Comparison of ENCODE assay signal across 15 cellular contexts in the genomic region with DNA sequence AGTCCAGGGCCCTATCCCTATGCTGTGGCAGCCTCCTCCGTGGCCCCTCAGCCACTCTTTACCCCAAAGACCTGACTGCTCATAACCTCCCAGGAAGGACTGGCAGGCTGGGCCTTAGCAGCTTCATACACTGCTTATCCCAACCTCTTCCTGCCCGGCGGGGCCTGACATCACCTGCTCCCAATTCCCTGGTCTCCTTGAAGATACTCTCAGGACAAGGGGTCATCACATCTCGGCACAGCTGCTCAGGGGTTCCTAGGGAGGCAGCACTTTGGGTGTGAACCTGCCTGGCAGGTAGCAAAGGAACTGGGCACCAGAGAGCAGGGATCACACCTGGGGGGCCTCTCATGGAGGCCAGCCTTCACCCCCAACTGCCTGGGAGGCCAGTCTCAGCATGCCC.
DNase-seq lines count a peak whose midpoint lies in the region; ATAC-seq and TF ChIP-seq lines count a peak whose summit lies in the region.
"Had no signal": no experiment of that assay in that cellular context is flagged by ENCODE, and none has a peak within 500 bp of the region (broad histone marks: within the 10 kb centered on the region; RNA-seq: fewer than 3 reads in every experiment).

No MANE protein-coding gene starts in this region.

- H3K4me2 ChIP-seq in IMR-90 (ENCODE audit: low read depth, low read length): no peak overlapping the region
- H3K4me2 ChIP-seq: BLaER1 treated with 17β-estradiol and CSF1 and Interleukin-3, amounts not matched to agents 10 nM and 100 nM had no signal

- no peak overlapping the region for H2AK9ac ChIP-seq in IMR-90 (replicated peaks; ENCODE audit: low read depth, low read length, poor library complexity)

- H3K4me3 ChIP-seq in IMR-90 (ENCODE audit: insufficient read depth, low read depth, low read length): no peak overlapping the region
- H3K4me3 ChIP-seq in sigmoid colon: no peak overlapping the region
- H3K4me3 ChIP-seq: BLaER1 treated with 17β-estradiol and CSF1 and Interleukin-3, amounts not matched to agents 10 nM and 100 nM; GM12878; HAP-1 had no signal

- H4K8ac ChIP-seq in IMR-90 (ENCODE audit: low read depth in 2 of 2, low read length in 2 of 2): no peak overlapping the region

- no peak overlapping the region for H3K18ac ChIP-seq in IMR-90 (ENCODE audit: low read depth, low read length)

- DNase-seq in DMS79 (lab: John Stamatoyannopoulos, UW) (peak; percentile 38), IMR-90 (no peak), epithelial cell of prostate (ENCODE audit: low read depth, low spot score) (no peak), sigmoid colon (peak; percentile 58)
- DNase-seq in activated CD4-positive, alpha-beta memory T cell treated with anti-CD3 and anti-CD28 coated beads for 36 hours: no peak
- DNase-seq: ACHN; CD4-positive, CD25-positive, alpha-beta regulatory T cell; DMS53; GOT3; HFFc6 had no signal

- dilution Hi-C loops in IMR-90 (cut with HindIII; ENCODE audit: low sequenced_read_pairs, unreplicated experiment): no loop called here

- CTCF ChIA-PET in IMR-90 (lab: Yijun Ruan, JAX): no interaction called here
- CTCF ChIA-PET in activated CD4-positive, alpha-beta memory T cell treated with anti-CD3 and anti-CD28 coated beads for 36 hours (lab: Charles Lee): interaction anchor here (1.1 to 6.5 kb wide), 3 partner anchors 30 to 244 kb away, joined by 3 to 64 read pairs (median 3); no protein-coding TSS in a partner anchor

- no peak overlapping the region for H3K4ac ChIP-seq in IMR-90 (ENCODE audit: low read depth, low read length)

- H4K91ac ChIP-seq in IMR-90 (ENCODE audit: insufficient read depth, low read depth, low read length): no peak overlapping the region

- no peaks in the 10 kb centered on the region for H3K36me3 Mint-ChIP-seq in activated CD4-positive, alpha-beta memory T cell treated with anti-CD3 and anti-CD28 coated beads for 36 hours
- H3K36me3 Mint-ChIP-seq: CD4-positive, CD25-positive, alpha-beta regulatory T cell had no signal

- H3K9ac ChIP-seq in IMR-90 (ENCODE audit: low read depth, low read length): no peak overlapping the region
- H3K9ac ChIP-seq: BLaER1 treated with 17β-estradiol and CSF1 and Interleukin-3, amounts not matched to agents 10 nM and 100 nM had no signal

- no peak for TF ChIP-seq POLR2A in IMR-90 (IDR thresholded peaks at IDR 0.05; ENCODE audit: low read depth, low read length)
- TF ChIP-seq POLR2A in sigmoid colon (IDR thresholded peaks at IDR 0.05): no peak

- H3K56ac ChIP-seq in IMR-90 (ENCODE audit: extremely low read depth, insufficient read depth, low read length): no peak overlapping the region

- H3K23ac ChIP-seq in IMR-90 (ENCODE audit: low read depth, low read length): no peak overlapping the region

- no peak overlapping the region for H2BK120ac ChIP-seq in IMR-90 (ENCODE audit: low read depth, low read length)

- no peaks in the 10 kb centered on the region for H3K79me1 ChIP-seq in IMR-90 (ENCODE audit: low read depth in 1 of 2, low read length in 2 of 2)

- no peaks in the 10 kb centered on the region for H3K27me3 ChIP-seq in IMR-90 (ENCODE audit: control insufficient read depth, insufficient read depth, low read length)
- no peaks in the 10 kb centered on the region for H3K27me3 ChIP-seq in sigmoid colon
- H3K27me3 ChIP-seq: BLaER1 treated with 17β-estradiol and CSF1 and Interleukin-3, amounts not matched to agents 10 nM and 100 nM had no signal

- no peak overlapping the region for H3K27ac ChIP-seq in IMR-90 (ENCODE audit: insufficient read depth, low read length)
- peak overlapping the region; percentile 24 for H3K27ac ChIP-seq in epithelial cell of prostate
- no peak overlapping the region for H3K27ac ChIP-seq in sigmoid colon
- H3K27ac ChIP-seq: BLaER1 treated with 17β-estradiol and CSF1 and Interleukin-3, amounts not matched to agents 10 nM and 100 nM had no signal

- H3K27ac Mint-ChIP-seq in activated CD4-positive, alpha-beta memory T cell treated with anti-CD3 and anti-CD28 coated beads for 36 hours: no peak overlapping the region
- H3K27ac Mint-ChIP-seq: HFFc6 had no signal

- no peaks in the 10 kb centered on the region for H3K9me1 ChIP-seq in IMR-90 (ENCODE audit: insufficient read depth, low read length)

- TF ChIP-seq EP300 in sigmoid colon (IDR thresholded peaks at IDR 0.05): no peak

- no peak overlapping the region for H4K5ac ChIP-seq in IMR-90 (ENCODE audit: low read depth, low read length)

- TF ChIP-seq RAD21 in IMR-90 (IDR thresholded peaks at IDR 0.05; ENCODE audit: low read length): no peak

- no peak overlapping the region for H3K4me3 Mint-ChIP-seq in activated CD4-positive, alpha-beta memory T cell treated with anti-CD3 and anti-CD28 coated beads for 36 hours
- H3K4me3 Mint-ChIP-seq: HFFc6 had no signal

- no peak overlapping the region for H3K14ac ChIP-seq in IMR-90 (replicated peaks; ENCODE audit: low read depth, low read length)

- TF ChIP-seq CTCF in IMR-90 (conservative IDR thresholded peaks at IDR 0.05; ENCODE audit: low read depth, low read length): no peak
- no peak for TF ChIP-seq CTCF in sigmoid colon (IDR thresholded peaks at IDR 0.05)

- H3K27me3 Mint-ChIP-seq in activated CD4-positive, alpha-beta memory T cell treated with anti-CD3 and anti-CD28 coated beads for 36 hours: no peaks in the 10 kb centered on the region

- no peak overlapping the region; the same call in 1 of the 2 replicates for H2AK5ac ChIP-seq in IMR-90 (ENCODE audit: low read depth, low read length)

- H2BK5ac ChIP-seq in IMR-90 (ENCODE audit: low read depth, low read length, poor library complexity, severe bottlenecking): no peak overlapping the region

- no TSS peak for BruUV-seq in IMR-90 (replicated peaks; lab: Mats Ljungman, UMichigan)

- H3K36me3 ChIP-seq in IMR-90 (ENCODE audit: control insufficient read depth, insufficient read depth, low read length): no peaks in the 10 kb centered on the region
- H3K36me3 ChIP-seq in sigmoid colon: no peaks in the 10 kb centered on the region
- H3K36me3 ChIP-seq: BLaER1 treated with 17β-estradiol and CSF1 and Interleukin-3, amounts not matched to agents 10 nM and 100 nM; HAP-1 had no signal

- H2BK15ac ChIP-seq in IMR-90 (ENCODE audit: low read depth, low read length): no peak overlapping the region

- H3K4me1 Mint-ChIP-seq in activated CD4-positive, alpha-beta memory T cell treated with anti-CD3 and anti-CD28 coated beads for 36 hours (ENCODE audit: low read depth): peaks cover 15% of the 10 kb centered on the region

- H2BK20ac ChIP-seq in IMR-90 (ENCODE audit: low read depth, low read length): no peak overlapping the region

- H3K9me3 ChIP-seq in IMR-90 (ENCODE audit: control insufficient read depth, insufficient read depth, low read length) (no peaks in the 10 kb centered on the region), sigmoid colon (no peaks in the 10 kb centered on the region)
- H3K9me3 ChIP-seq: HAP-1 had no signal

- no peaks in the 10 kb centered on the region for H3K9me3 Mint-ChIP-seq in activated CD4-positive, alpha-beta memory T cell treated with anti-CD3 and anti-CD28 coated beads for 36 hours
- H3K9me3 Mint-ChIP-seq: CD4-positive, CD25-positive, alpha-beta regulatory T cell had no signal

- ATAC-seq in IMR-90 (ENCODE audit: low read depth): no peak
- ATAC-seq in HG02870 (IDR thresholded peaks at IDR 0.05; ENCODE audit: unreplicated experiment): no peak
- ATAC-seq in GM21526 (IDR thresholded peaks at IDR 0.05; ENCODE audit: low FRiP score, unreplicated experiment): no peak
- ATAC-seq: GM12878 had no signal

- H4K20me1 ChIP-seq in IMR-90 (ENCODE audit: insufficient read depth, low read length): no peaks in the 10 kb centered on the region
- H4K20me1 ChIP-seq: BLaER1 treated with 17β-estradiol and CSF1 and Interleukin-3, amounts not matched to agents 10 nM and 100 nM had no signal

- POLR2A ChIA-PET in IMR-90 (lab: Charles Lee; ENCODE audit: unreplicated experiment): no interaction called here
- POLR2A ChIA-PET in activated CD4-positive, alpha-beta memory T cell treated with anti-CD3 and anti-CD28 coated beads for 36 hours (lab: Charles Lee): no interaction called here

- H2AFZ ChIP-seq in IMR-90 (replicated peaks; ENCODE audit: low read length, poor library complexity): peak overlapping the region; percentile 7

- WGBS in IMR-90 (ENCODE audit: extremely low coverage in 2 of 2, insufficient read length in 1 of 2), 2 experiments: 92% methylated on average over 4 of the region's 4 CpGs; no CpG with 5 or more reads in 1 of the 2 experiments
- 93 to 96% methylated on average over 4 of the region's 4 CpGs for WGBS in sigmoid colon, 2 donors

- in situ Hi-C loops in IMR-90 (cut with MboI; ENCODE audit: low sequenced_read_pairs): no loop called here

- intact Hi-C loops in IMR-90 (cut with micrococcal nuclease) (loop anchor here (10.0 kb wide), 1 partner anchor 860 kb away; no protein-coding TSS in a partner anchor), sigmoid colon (cut with DNase I) (loop anchor here (10.0 kb wide), 1 partner anchor 330 kb away; a partner anchor contains a TSS)
- intact Hi-C loops in activated CD4-positive, alpha-beta memory T cell treated with anti-CD3 and anti-CD28 coated beads for 36 hours (cut with micrococcal nuclease): loop anchor here (10.0 kb wide), 2 partner anchors 390 to 450 kb away; no protein-coding TSS in a partner anchor

- H3K4me1 ChIP-seq in IMR-90 (ENCODE audit: control insufficient read depth, insufficient read depth, low read length): 0 out of 2 replicates have a peak, but pooled peaks cover 2% of the 10 kb centered on the region
- H3K4me1 ChIP-seq in sigmoid colon: peaks cover 0 to 8% (median 0%) of the 10 kb centered on the region in 4 donors

TF ChIP-seq in IMR-90, 13 proteins besides CTCF, POLR2A, EP300 and RAD21 (continues in another document):
- TF ChIP-seq MAZ (IDR thresholded peaks at IDR 0.05; ENCODE audit: borderline replicate concordance, low read depth, low read length) (no peak), MAFK (IDR thresholded peaks at IDR 0.05; ENCODE audit: low read depth, low read length) (no peak), SMC3 (IDR thresholded peaks at IDR 0.05; ENCODE audit: low read depth, low read length) (no peak), NFE2L2 (IDR thresholded peaks at IDR 0.05; ENCODE audit: low read depth, low read length) (no peak), RCOR1 (IDR thresholded peaks at IDR 0.05; ENCODE audit: insufficient replicate concordance, low read length) (no peak), CHD1 (IDR thresholded peaks at IDR 0.05; ENCODE audit: low read depth, low read length) (no peak), FOS (IDR thresholded peaks at IDR 0.05; ENCODE audit: low read depth, low read length) (no peak), MXI1 (IDR thresholded peaks at IDR 0.05; ENCODE audit: borderline replicate concordance, low read depth, low read length) (no peak), CEBPB (IDR thresholded peaks at IDR 0.05; ENCODE audit: low read depth, low read length) (no peak)
- TF ChIP-seq, protein P1, sequence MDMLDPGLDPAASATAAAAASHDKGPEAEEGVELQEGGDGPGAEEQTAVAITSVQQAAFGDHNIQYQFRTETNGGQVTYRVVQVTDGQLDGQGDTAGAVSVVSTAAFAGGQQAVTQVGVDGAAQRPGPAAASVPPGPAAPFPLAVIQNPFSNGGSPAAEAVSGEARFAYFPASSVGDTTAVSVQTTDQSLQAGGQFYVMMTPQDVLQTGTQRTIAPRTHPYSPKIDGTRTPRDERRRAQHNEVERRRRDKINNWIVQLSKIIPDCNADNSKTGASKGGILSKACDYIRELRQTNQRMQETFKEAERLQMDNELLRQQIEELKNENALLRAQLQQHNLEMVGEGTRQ (IDR thresholded peaks at IDR 0.05; ENCODE audit: low read depth, low read length): no peak

Comparison
In these comparisons a context has a peak if more than half of its experiments do, and no peak if none do; other contexts are left out.
1. DNase-seq: peak in DMS79 (single experiment) and sigmoid colon (single experiment); none in IMR-90 (single experiment), epithelial cell of prostate (single experiment) and activated CD4-positive, alpha-beta memory T cell treated with anti-CD3 and anti-CD28 coated beads for 36 hours (single experiment).